8 cellular contexts compared by ENCODE assay signal in the genomic region with DNA sequence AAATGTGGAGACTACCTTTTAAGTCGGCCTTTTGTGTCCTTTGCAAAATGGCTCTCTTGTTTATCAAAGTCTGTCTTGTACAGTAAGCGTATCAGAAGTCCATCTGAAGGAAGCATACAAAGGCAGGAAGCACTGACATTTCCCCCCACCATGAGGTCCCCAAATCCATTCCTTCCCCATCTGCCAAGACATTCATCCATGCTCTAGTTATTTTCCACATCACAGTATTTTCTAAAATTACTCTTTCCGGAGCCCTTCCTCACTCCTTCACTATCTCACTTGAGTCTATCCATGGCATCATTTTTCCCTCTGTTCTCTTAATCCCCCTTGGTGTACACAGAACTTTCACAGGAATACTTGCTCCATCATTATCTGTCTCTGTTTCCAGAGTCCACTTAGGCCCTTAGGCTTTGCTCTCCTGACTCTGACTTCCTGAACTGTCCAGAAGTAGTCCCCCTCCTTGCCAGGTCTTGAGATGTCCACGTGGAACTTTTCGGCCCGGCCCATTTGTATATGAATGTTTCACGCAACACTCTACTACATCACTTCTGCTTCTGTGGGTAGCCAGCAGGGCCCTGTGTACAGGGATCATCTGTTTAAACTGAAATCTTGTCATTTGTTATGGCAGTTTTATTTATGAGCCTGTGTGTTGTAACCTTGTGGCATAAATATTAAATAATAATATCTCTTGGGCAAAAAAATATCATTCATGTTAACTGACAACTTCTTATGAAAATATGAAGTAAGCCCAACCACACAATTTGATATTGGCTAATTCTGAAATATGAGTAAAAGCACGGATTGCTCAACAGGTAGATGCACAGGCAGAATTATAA. TPM values are rescaled to one million over a fixed set of nuclear protein-coding genes. Genes with fewer than 3 reads are reported as not detected.
DNase-seq lines count a peak whose midpoint lies in the region; ATAC-seq, FAIRE-seq and TF ChIP-seq lines count a peak whose summit lies in the region.

No MANE protein-coding gene starts in this region.

- H2AFZ ChIP-seq in osteoblast (ENCODE audit: low read length) = no peak overlapping the region

- H3K4me2 ChIP-seq in osteoblast (ENCODE audit: insufficient read depth, low read length) = peak overlapping the region; percentile 85

- peak overlapping the region; percentile 44 for H3K27ac ChIP-seq in osteoblast (ENCODE audit: low read depth, low read length)

- H3K4me3 ChIP-seq in bronchial epithelial cell (ENCODE audit: low read depth, low read length) = no peak overlapping the region
- H3K4me3 ChIP-seq in osteoblast (ENCODE audit: insufficient read depth, low read length) = peak overlapping the region; percentile 78

- H3K27me3 ChIP-seq in bronchial epithelial cell (ENCODE audit: control insufficient read depth, insufficient read depth, low read length) (no peaks in the 10 kb centered on the region), osteoblast (ENCODE audit: insufficient read depth, low read length) (no peaks in the 10 kb centered on the region)

- H3K36me3 ChIP-seq in bronchial epithelial cell (ENCODE audit: control insufficient read depth, insufficient read depth, low read length) = no peaks in the 10 kb centered on the region
- H3K36me3 ChIP-seq in osteoblast (ENCODE audit: insufficient read depth, low read length) = no peaks in the 10 kb centered on the region

- no peak for FAIRE-seq in bronchial epithelial cell (lab: Jason Lieb, UNC)

- TF ChIP-seq CTCF in bronchial epithelial cell (IDR thresholded peaks at IDR 0.05; ENCODE audit: insufficient read depth, low read length, severe bottlenecking) = no peak
- no peak for TF ChIP-seq CTCF in osteoblast (IDR thresholded peaks at IDR 0.05; ENCODE audit: extremely low read depth, low read depth, low read length)

- no peaks in the 10 kb centered on the region for H3K9me3 ChIP-seq in osteoblast (ENCODE audit: low read depth, low read length)

- DNase-seq in NAMALWA (ENCODE audit: low spot score) (peak; percentile 70), bronchial epithelial cell (ENCODE audit: low read depth) (peak; percentile 82), osteoblast (ENCODE audit: insufficient read length, low spot score, missing footprints) (peak; percentile 83), NCI-H1105 treated with DMSO at 0.1 percent for 48 hours (lab: John Stamatoyannopoulos, UW) (no peak), NCI-H446 treated with DMSO at 0.1 percent for 48 hours (lab: John Stamatoyannopoulos, UW) (no peak), iPS-NIHi11 (ENCODE audit: low spot score) (no peak), HK-2 (ENCODE audit: unreplicated experiment) (no peak)

- ATAC-seq in GM19351 (IDR thresholded peaks at IDR 0.05; ENCODE audit: unreplicated experiment) = peak; percentile 46

- H3K79me2 ChIP-seq in osteoblast (ENCODE audit: insufficient read depth, low read length) = peaks cover 40% of the 10 kb centered on the region

- H3K4me1 ChIP-seq in osteoblast (ENCODE audit: insufficient read depth, low read length) = peaks cover 30% of the 10 kb centered on the region

- H4K20me1 ChIP-seq in osteoblast (ENCODE audit: insufficient read depth, low read length) = peaks cover 2% of the 10 kb centered on the region

RNA-seq across cellular contexts. Expression of gene SEL1L3, which starts 2.0 kb away (rescaled TPM):
- 92.8 and 117 TPM in 2 replicates for total RNA-seq in bronchial epithelial cell
- total RNA-seq in osteoblast = 66.6 and 83.6 TPM in 2 replicates

RNA-seq across cellular contexts. Expression of gene SMIM20, which starts 53.2 kb away (rescaled TPM):
- total RNA-seq in bronchial epithelial cell = 26.8 and 53.4 TPM in 2 replicates
- 34.7 and 41.3 TPM in 2 replicates for total RNA-seq in osteoblast

Comparison
In these comparisons a context has a peak if more than half of its experiments do, and no peak if none do; other contexts are left out.
1. DNase-seq: peak in NAMALWA (single experiment), bronchial epithelial cell (single experiment) and osteoblast (single experiment); none in NCI-H1105 treated with DMSO at 0.1 percent for 48 hours (single experiment), NCI-H446 treated with DMSO at 0.1 percent for 48 hours (single experiment), iPS-NIHi11 (single experiment) and HK-2 (single experiment).